ENCODE assay signal across 8 cellular contexts in genomic region chr9:136052433-136052880, GRCh38. TPM values are rescaled to one million over a fixed set of nuclear protein-coding genes. Genes with fewer than 3 reads are reported as not detected.
A peak's percentile ranks its signal among the peaks of the same experiment; 100 is the strongest.
DNase-seq lines count a peak whose midpoint lies in the region; ATAC-seq and TF ChIP-seq lines count a peak whose summit lies in the region.

No MANE protein-coding gene starts in this region.

- H3K27me3 Mint-ChIP-seq in neural crest cell (ENCODE audit: low read depth), result no peaks in the 10 kb centered on the region
- peaks cover 2 to 4% of the 10 kb centered on the region in 2 donors for H3K27me3 Mint-ChIP-seq in CD4-positive, alpha-beta memory T cell

- H3K27me3 ChIP-seq in NT2/D1 (ENCODE audit: insufficient read depth, insufficient read length), result no peaks in the 10 kb centered on the region
- no peaks in the 10 kb centered on the region for H3K27me3 ChIP-seq in esophagus muscularis mucosa
- H3K27me3 ChIP-seq in CD4-positive, alpha-beta memory T cell (ENCODE audit: insufficient read depth, low read length), result no peaks in the 10 kb centered on the region

- DNase-seq in AG08395 (ENCODE audit: low spot score) (peak; percentile 61), NT2/D1 (ENCODE audit: low read depth, low spot score) (no peak), esophagus muscularis mucosa (ENCODE audit: extremely low spot score) (no peak), neural crest cell (ENCODE audit: low read depth, low spot score) (no peak), NCI-H1417 treated with DMSO at 0.1 percent for 48 hours (lab: John Stamatoyannopoulos, UW) (no peak)
- DNase-seq in CD4-positive, alpha-beta memory T cell, result no peak

- H3K36me3 ChIP-seq in NT2/D1 (ENCODE audit: insufficient read depth, insufficient read length, low read length) (peaks cover 32% of the 10 kb centered on the region), esophagus muscularis mucosa (peaks cover 18 to 28% (median 27%) of the 10 kb centered on the region in 4 donors)
- H3K36me3 ChIP-seq in CD4-positive, alpha-beta memory T cell (ENCODE audit: insufficient read depth, low read length), result no peaks in the 10 kb centered on the region

- TF ChIP-seq POLR2A in esophagus muscularis mucosa (IDR thresholded peaks at IDR 0.05; ENCODE audit: low read depth), result no peak

- no peaks in the 10 kb centered on the region for H3K36me3 Mint-ChIP-seq in neural crest cell (ENCODE audit: low read depth)
- H3K36me3 Mint-ChIP-seq in CD4-positive, alpha-beta memory T cell, result peaks cover 0 to 8% of the 10 kb centered on the region in 2 donors

- H3K9me3 ChIP-seq in NT2/D1 (ENCODE audit: insufficient read depth, low read length) (no peaks in the 10 kb centered on the region), esophagus muscularis mucosa (no peaks in the 10 kb centered on the region)
- H3K9me3 ChIP-seq in CD4-positive, alpha-beta memory T cell (ENCODE audit: control insufficient read depth in 1 of 2, low read length in 2 of 2), result no peaks in the 10 kb centered on the region

- H3K9ac ChIP-seq in NT2/D1 (ENCODE audit: insufficient read length, low read depth), result peak overlapping the region; percentile 85

- H3K27ac Mint-ChIP-seq in neural crest cell (ENCODE audit: unreplicated experiment), result no peak overlapping the region
- H3K27ac Mint-ChIP-seq in CD4-positive, alpha-beta memory T cell, result no peak overlapping the region

- CTCF ChIA-PET in CD4-positive, alpha-beta memory T cell (lab: Charles Lee; ENCODE audit: partially characterized antibody), result interaction anchor here (1.3 kb wide), 1 partner anchor 85 kb away, joined by 4 read pairs; no protein-coding TSS in a partner anchor

- intact Hi-C loops in esophagus muscularis mucosa (cut with DNase I), result loop anchor here (5.0 kb wide), 2 partner anchors 35 to 70 kb away; no protein-coding TSS in a partner anchor
- intact Hi-C loops in CD4-positive, alpha-beta memory T cell (cut with micrococcal nuclease), result no loop called here

- peaks cover 21% of the 10 kb centered on the region for H3K4me1 Mint-ChIP-seq in neural crest cell
- peaks cover 10 to 25% (median 16%) of the 10 kb centered on the region in 4 donors for H3K4me1 Mint-ChIP-seq in CD4-positive, alpha-beta memory T cell

- POLR2A ChIA-PET in CD4-positive, alpha-beta memory T cell (lab: Charles Lee; ENCODE audit: partially characterized antibody), result no interaction called here

- H3K27ac ChIP-seq in esophagus muscularis mucosa (replicated peaks in 1 of 4), result peak overlapping the region; percentile 76 to 90 (median 87)
- no peak overlapping the region for H3K27ac ChIP-seq in CD4-positive, alpha-beta memory T cell (ENCODE audit: low read depth, low read length)

- no peak for TF ChIP-seq EP300 in esophagus muscularis mucosa (IDR thresholded peaks at IDR 0.05)

- 35% methylated on average over 8 of the region's 16 CpGs for WGBS in esophagus muscularis mucosa

- peak overlapping the region; percentile 87 for H3K4me3 ChIP-seq in NT2/D1 (ENCODE audit: insufficient read length, low read depth)
- H3K4me3 ChIP-seq in esophagus muscularis mucosa, result peak overlapping the region; percentile 55 to 70 (median 58)
- H3K4me3 ChIP-seq in CD4-positive, alpha-beta memory T cell (ENCODE audit: low read length in 2 of 2), result no peak overlapping the region

- peaks cover 67% of the 10 kb centered on the region for H3K4me1 ChIP-seq in NT2/D1 (ENCODE audit: insufficient read depth, insufficient read length)
- H3K4me1 ChIP-seq in esophagus muscularis mucosa, result peaks cover 69 to 100% (median 100%) of the 10 kb centered on the region in 4 donors
- peaks cover 27% of the 10 kb centered on the region for H3K4me1 ChIP-seq in CD4-positive, alpha-beta memory T cell (ENCODE audit: insufficient read depth, low read length)

- ATAC-seq in HG03460 (IDR thresholded peaks at IDR 0.05; ENCODE audit: unreplicated experiment), result no peak
- ATAC-seq in GM21515 (IDR thresholded peaks at IDR 0.05; ENCODE audit: unreplicated experiment), result no peak

- no peaks in the 10 kb centered on the region for H3K9me3 Mint-ChIP-seq in neural crest cell
- no peaks in the 10 kb centered on the region for H3K9me3 Mint-ChIP-seq in CD4-positive, alpha-beta memory T cell

- TF ChIP-seq CTCF in esophagus muscularis mucosa (IDR thresholded peaks at IDR 0.05), result no peak
- TF ChIP-seq CTCF in neural crest cell (conservative IDR thresholded peaks at IDR 0.05), result no peak

- H3K4me3 Mint-ChIP-seq in neural crest cell, result peak overlapping the region; percentile 86
- H3K4me3 Mint-ChIP-seq in CD4-positive, alpha-beta memory T cell, result peak overlapping the region in 4 of 8 donors; percentile 68 to 92 (median 84)

RNA-seq across cellular contexts. Expression of gene NACC2, which starts 42.6 kb away (rescaled TPM):
- total RNA-seq in esophagus muscularis mucosa, result 100 to 1,000 TPM in 3 of 4 donors, 10 to 100 TPM in 1; 93.8 to 192 (median 142) TPM
- 8.1 and 8.6 TPM in 2 replicates for total RNA-seq in neural crest cell
- 10 to 100 TPM; 11.5 to 12.2 TPM for total RNA-seq in CD4-positive, alpha-beta memory T cell
- 1 to 10 TPM in 1 of 2 donors, under 1 TPM in 1; 0.58 to 2.6 TPM for polyA plus RNA-seq in CD4-positive, alpha-beta memory T cell

Comparison
In these comparisons a context has a peak if more than half of its experiments do, and no peak if none do; other contexts are left out.
1. H3K4me3 ChIP-seq: peak in NT2/D1 (single experiment) and esophagus muscularis mucosa (4 of 4); none in CD4-positive, alpha-beta memory T cell (0 of 2).